10 cellular contexts compared by ENCODE assay signal in genomic region chr17:81189670-81190530, GRCh38. TPM values are rescaled to one million over a fixed set of nuclear protein-coding genes. Genes with fewer than 3 reads are reported as not detected.
DNase-seq lines count a peak whose midpoint lies in the region; ATAC-seq and TF ChIP-seq lines count a peak whose summit lies in the region.
"Had no signal": no experiment of that assay in that cellular context is flagged by ENCODE, and none has a peak within 500 bp of the region (broad histone marks: within the 10 kb centered on the region; RNA-seq: fewer than 3 reads in every experiment).

No MANE protein-coding gene starts in this region.

- intact Hi-C loops in CD14-positive monocyte (cut with micrococcal nuclease) = loop anchor here in 1 of 2 donors (5.0 kb wide), 1 partner anchor 48 kb away; no protein-coding TSS in a partner anchor

- peaks cover 7% of the 10 kb centered on the region for H3K4me1 ChIP-seq in SJCRH30

- no peak overlapping the region for H3K4me3 Mint-ChIP-seq in CD14-positive monocyte
- H3K4me3 Mint-ChIP-seq: activated naive CD4-positive, alpha-beta T cell treated with anti-CD3 and anti-CD28 coated beads, Interleukin-2, amount 50 U/mL, for 24 hours had no signal

- ATAC-seq in left lobe of liver (peak; percentile 58), GM18868 (IDR thresholded peaks at IDR 0.05; ENCODE audit: unreplicated experiment) (no peak)

- H3K9me3 ChIP-seq in SJCRH30 (replicated peaks) = no peaks in the 10 kb centered on the region

- H3K27me3 ChIP-seq in SJCRH30 = no peaks in the 10 kb centered on the region

- peaks cover 2 to 21% of the 10 kb centered on the region in 2 donors for H3K36me3 Mint-ChIP-seq in CD14-positive monocyte
- H3K36me3 Mint-ChIP-seq: activated naive CD4-positive, alpha-beta T cell treated with anti-CD3 and anti-CD28 coated beads, Interleukin-2, amount 50 U/mL, for 24 hours had no signal

- no peak overlapping the region for H3K27ac ChIP-seq in SJCRH30
- H3K27ac ChIP-seq: epithelial cell of prostate, KMS-11 had no signal

- DNase-seq in CD14-positive monocyte (ENCODE audit: low spot score) (peak; percentile 38), SJCRH30 (peak; percentile 56 to 62), left lobe of liver (ENCODE audit: low spot score) (no peak), SW 1271 (lab: John Stamatoyannopoulos, UW) (no peak), mucosa of gallbladder (ENCODE audit: low spot score) (no peak)
- DNase-seq: NCI-H69 had no signal

- peaks cover 3 to 9% (median 4%) of the 10 kb centered on the region in 3 donors for H3K27me3 Mint-ChIP-seq in CD14-positive monocyte (ENCODE audit: low read depth in 3 of 3)
- H3K27me3 Mint-ChIP-seq: activated naive CD4-positive, alpha-beta T cell treated with anti-CD3 and anti-CD28 coated beads, Interleukin-2, amount 50 U/mL, for 24 hours had no signal

- peak; percentile 16 for TF ChIP-seq CTCF in CD14-positive monocyte (IDR thresholded peaks at IDR 0.05)

- H3K9me3 Mint-ChIP-seq in CD14-positive monocyte = no peaks in the 10 kb centered on the region
- H3K9me3 Mint-ChIP-seq: activated naive CD4-positive, alpha-beta T cell treated with anti-CD3 and anti-CD28 coated beads, Interleukin-2, amount 50 U/mL, for 24 hours had no signal

- H3K4me1 Mint-ChIP-seq in CD14-positive monocyte = peaks cover 2% of the 10 kb centered on the region
- H3K4me1 Mint-ChIP-seq: activated naive CD4-positive, alpha-beta T cell treated with anti-CD3 and anti-CD28 coated beads, Interleukin-2, amount 50 U/mL, for 24 hours had no signal

- H3K36me3 ChIP-seq in SJCRH30 = peaks cover 8% of the 10 kb centered on the region; the same call in 1 of the 2 replicates

- no peak overlapping the region for H3K4me3 ChIP-seq in SJCRH30

- H3K27ac Mint-ChIP-seq in CD14-positive monocyte = no peak overlapping the region
- H3K27ac Mint-ChIP-seq: activated naive CD4-positive, alpha-beta T cell treated with anti-CD3 and anti-CD28 coated beads, Interleukin-2, amount 50 U/mL, for 24 hours had no signal

RNA-seq across cellular contexts. Expression of gene AATK, which starts 23.9 kb away (rescaled TPM):
- 1 to 10 TPM in 1 of 2 donors, under 1 TPM in 1; 0.93 to 2.0 TPM for polyA plus RNA-seq in CD14-positive monocyte
- total RNA-seq in SJCRH30 (2014; rRNA removed; shearing (Covaris generic)) = 24.0 and 24.2 TPM in 2 replicates
- total RNA-seq in left lobe of liver (0.70 TPM), mucosa of gallbladder (14.2 TPM)

RNA-seq across cellular contexts. Expression of gene PVALEF, which starts 24.6 kb away (rescaled TPM):
- not detected for polyA plus RNA-seq in CD14-positive monocyte
- total RNA-seq in SJCRH30 (2014; rRNA removed; shearing (Covaris generic)) = 0.43 and 0.61 TPM in 2 replicates
- total RNA-seq in left lobe of liver = not detected
- total RNA-seq in mucosa of gallbladder = not detected

RNA-seq across cellular contexts. Expression of gene CEP131, which starts 32.9 kb away (rescaled TPM):
- polyA plus RNA-seq in CD14-positive monocyte = 1 to 10 TPM in 1 of 2 donors, under 1 TPM in 1; 0.69 to 1.0 TPM
- 31.5 and 33.0 TPM in 2 replicates for total RNA-seq in SJCRH30 (2014; rRNA removed; shearing (Covaris generic))
- 2.1 TPM for total RNA-seq in left lobe of liver
- total RNA-seq in mucosa of gallbladder = 12.7 TPM

RNA-seq across cellular contexts. Expression of gene TEPSIN, which starts 49.0 kb away (rescaled TPM):
- polyA plus RNA-seq in CD14-positive monocyte = 1 to 10 TPM; 3.4 to 4.5 TPM
- 21.5 and 29.3 TPM in 2 replicates for total RNA-seq in SJCRH30 (2014; rRNA removed; shearing (Covaris generic))
- total RNA-seq in left lobe of liver (33.9 TPM), mucosa of gallbladder (57.9 TPM)

RNA-seq across cellular contexts. Expression of gene NDUFAF8, which starts 49.2 kb away (rescaled TPM):
- 10 to 100 TPM; 41.0 to 61.3 TPM for polyA plus RNA-seq in CD14-positive monocyte
- total RNA-seq in SJCRH30 (2014; rRNA removed; shearing (Covaris generic)) = 129 and 132 TPM in 2 replicates
- total RNA-seq in left lobe of liver (33.3 TPM), mucosa of gallbladder (38.1 TPM)

Comparison
In these comparisons a context has a peak if more than half of its experiments do, and no peak if none do; other contexts are left out.
1. DNase-seq: peak in CD14-positive monocyte (single experiment) and SJCRH30 (2 of 2); none in left lobe of liver (single experiment), SW 1271 (0 of 2) and mucosa of gallbladder (single experiment).